ENCODE assay signal across 23 cellular contexts in the genomic region with DNA sequence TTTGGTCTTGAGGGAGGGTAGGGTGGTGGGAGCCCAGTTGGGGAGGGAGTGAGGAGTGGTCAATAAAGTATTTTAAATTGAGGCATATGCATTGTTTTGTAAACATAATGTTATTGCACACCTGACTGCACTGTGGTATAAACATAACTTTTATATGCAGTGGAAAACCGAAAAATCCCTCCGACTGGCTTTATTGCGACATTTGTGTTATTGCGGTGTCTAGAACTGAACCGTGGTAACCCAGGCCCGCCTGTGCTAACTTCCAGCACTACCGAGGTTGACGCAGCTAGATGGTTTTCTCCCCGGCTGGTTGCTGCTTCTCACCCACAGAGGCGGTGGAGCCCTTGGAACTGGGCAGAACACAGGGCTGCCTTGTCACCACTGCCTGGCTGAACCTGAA.
"Had no signal": no experiment of that assay in that cellular context is flagged by ENCODE, and none has a peak within 500 bp of the region (broad histone marks: within the 10 kb centered on the region; RNA-seq: fewer than 3 reads in every experiment).

No MANE protein-coding gene starts in this region.

- H3K27ac ChIP-seq: body of pancreas, coronary artery, gastrocnemius medialis, heart right ventricle had no signal

- H3K9me3 Mint-ChIP-seq: activated naive CD8-positive, alpha-beta T cell treated with anti-CD3 and anti-CD28 coated beads for 36 hours had no signal

- ATAC-seq: body of pancreas; gastrocnemius medialis; heart right ventricle; left lobe of liver; naive thymus-derived CD8-positive, alpha-beta T cell had no signal

- H3K4me3 Mint-ChIP-seq: activated CD4-positive, alpha-beta T cell treated with anti-CD3 and anti-CD28 coated beads, Interleukin-2, amount 10 ng/mL, durations not matched to agents 7 days and 5 days; activated naive CD8-positive, alpha-beta T cell treated with anti-CD3 and anti-CD28 coated beads for 36 hours; naive thymus-derived CD8-positive, alpha-beta T cell had no signal

- H3K27me3 ChIP-seq: body of pancreas, gastrocnemius medialis, heart right ventricle had no signal

- H3K9me3 ChIP-seq: body of pancreas, gastrocnemius medialis had no signal

- H3K27me3 Mint-ChIP-seq: activated CD4-positive, alpha-beta T cell treated with anti-CD3 and anti-CD28 coated beads, Interleukin-2, amount 10 ng/mL, durations not matched to agents 7 days and 5 days; activated naive CD8-positive, alpha-beta T cell treated with anti-CD3 and anti-CD28 coated beads for 36 hours; naive thymus-derived CD8-positive, alpha-beta T cell had no signal

- H3K27ac Mint-ChIP-seq: activated CD4-positive, alpha-beta T cell treated with anti-CD3 and anti-CD28 coated beads, Interleukin-2, amount 10 ng/mL, durations not matched to agents 7 days and 5 days; activated naive CD8-positive, alpha-beta T cell treated with anti-CD3 and anti-CD28 coated beads for 36 hours had no signal

- DNase-seq: activated CD4-positive, alpha-beta T cell treated with anti-CD3 and anti-CD28 coated beads, Interleukin-2, amount 10 ng/mL, durations not matched to agents 7 days and 5 days; activated CD4-positive, CD25-positive, alpha-beta regulatory T cell; activated CD8-positive, alpha-beta memory T cell treated with anti-CD3 and anti-CD28 coated beads for 24 hours; activated gamma-delta T cell treated with Interleukin-2 at 50 U/mL for 16 hours; activated naive CD8-positive, alpha-beta T cell treated with anti-CD3 and anti-CD28 coated beads for 36 hours; amygdala; body of pancreas; central memory CD4-positive, alpha-beta T cell; effector CD4-positive, alpha-beta T cell; gastrocnemius medialis; heart right ventricle; islet precursor cell; naive thymus-derived CD8-positive, alpha-beta T cell; posterior cingulate gyrus; retina; stimulated activated CD4-positive, alpha-beta T cell treated with anti-CD3 and anti-CD28 coated beads, Interleukin-15, amount 100 ng/mL, for 24 hours; stimulated activated CD4-positive, alpha-beta T cell treated with anti-CD3 and anti-CD28 coated beads, Interleukin-4, amount 100 ng/mL, for 24 hours; stimulated activated naive CD4-positive, alpha-beta T cell treated with Interleukin-2 at 50 U/mL for 16 hours; substantia nigra; T-helper 2 cell; trophoblast cell had no signal

- H3K4me3 ChIP-seq: body of pancreas, coronary artery, gastrocnemius medialis, heart right ventricle had no signal
